10 cellular contexts compared by ENCODE assay signal in genomic region chr1:109877776-109878175, GRCh38. TPM values are rescaled to one million over a fixed set of nuclear protein-coding genes. Genes with fewer than 3 reads are reported as not detected.
DNase-seq lines count a peak whose midpoint lies in the region; ATAC-seq and TF ChIP-seq lines count a peak whose summit lies in the region.
"Had no signal": no experiment of that assay in that cellular context is flagged by ENCODE, and none has a peak within 500 bp of the region (broad histone marks: within the 10 kb centered on the region; RNA-seq: fewer than 3 reads in every experiment).

No MANE protein-coding gene starts in this region.

- no peaks in the 10 kb centered on the region for H3K36me3 Mint-ChIP-seq in nephron (ENCODE audit: low read depth)
- no peaks in the 10 kb centered on the region for H3K36me3 Mint-ChIP-seq in activated T-helper 17 cell treated with anti-CD3 and anti-CD28 coated beads, Interleukin-2, amount 50 U/mL, for 72 hours (ENCODE audit: low read depth)

- 47 to 49% methylated on average over 3 of the region's 3 CpGs for WGBS in tibial nerve, 2 donors

- no peaks in the 10 kb centered on the region for H3K27me3 Mint-ChIP-seq in nephron (ENCODE audit: low read depth)
- H3K27me3 Mint-ChIP-seq in activated T-helper 17 cell treated with anti-CD3 and anti-CD28 coated beads, Interleukin-2, amount 50 U/mL, for 72 hours = no peaks in the 10 kb centered on the region

- no peaks in the 10 kb centered on the region for H3K79me2 ChIP-seq in MM.1S (ENCODE audit: low read length)

- no peak for TF ChIP-seq POLR2A in tibial nerve (IDR thresholded peaks at IDR 0.05)

- peaks cover 70% of the 10 kb centered on the region for H3K4me1 Mint-ChIP-seq in nephron
- peaks cover 26% of the 10 kb centered on the region for H3K4me1 Mint-ChIP-seq in activated T-helper 17 cell treated with anti-CD3 and anti-CD28 coated beads, Interleukin-2, amount 50 U/mL, for 72 hours

- H4K20me1 ChIP-seq in MM.1S (ENCODE audit: insufficient read depth, low read length) = no peaks in the 10 kb centered on the region

- CTCF ChIA-PET in RWPE1 (lab: Yijun Ruan, JAX) = interaction anchor here (0.7 kb wide), 1 partner anchor 101 kb away, joined by 4 read pairs; no protein-coding TSS in a partner anchor

- no peak for ATAC-seq in activated T-helper 17 cell treated with anti-CD3 and anti-CD28 coated beads, Interleukin-2, amount 50 U/mL, for 72 hours (replicated peaks)
- ATAC-seq: activated CD4-positive, CD25-positive, alpha-beta regulatory T cell treated with anti-CD3 and anti-CD28 coated beads, Interleukin-2, amount 50 U/mL, for 24 hours had no signal

- H3K27ac Mint-ChIP-seq in nephron = peak overlapping the region; percentile 79 to 90 (median 85)
- H3K27ac Mint-ChIP-seq in activated T-helper 17 cell treated with anti-CD3 and anti-CD28 coated beads, Interleukin-2, amount 50 U/mL, for 72 hours = no peak overlapping the region

- no peak for TF ChIP-seq EP300 in tibial nerve (IDR thresholded peaks at IDR 0.05)

- H3K36me3 ChIP-seq in tibial nerve (no peaks in the 10 kb centered on the region), MM.1S (replicated peaks; ENCODE audit: insufficient read depth, low read length) (no peaks in the 10 kb centered on the region)

- H3K4me2 ChIP-seq in MM.1S (ENCODE audit: low read depth, low read length) = no peak overlapping the region

- H3K4me3 Mint-ChIP-seq in nephron = peak overlapping the region in 1 of 3 experiments; percentile 36
- H3K4me3 Mint-ChIP-seq in activated T-helper 17 cell treated with anti-CD3 and anti-CD28 coated beads, Interleukin-2, amount 50 U/mL, for 72 hours = no peak overlapping the region

- no peaks in the 10 kb centered on the region for H3K9me3 Mint-ChIP-seq in nephron
- peaks cover 3% of the 10 kb centered on the region for H3K9me3 Mint-ChIP-seq in activated T-helper 17 cell treated with anti-CD3 and anti-CD28 coated beads, Interleukin-2, amount 50 U/mL, for 72 hours

- no peaks in the 10 kb centered on the region for H3K27me3 ChIP-seq in tibial nerve
- H3K27me3 ChIP-seq in MM.1S (replicated peaks; ENCODE audit: insufficient read depth, low read length) = no peaks in the 10 kb centered on the region

- H3K4me1 ChIP-seq in tibial nerve = peaks cover 0 to 89% (median 28%) of the 10 kb centered on the region in 4 donors
- no peaks in the 10 kb centered on the region for H3K4me1 ChIP-seq in MM.1S (ENCODE audit: low read length)

- no peak overlapping the region for H3K9ac ChIP-seq in MM.1S (ENCODE audit: low read length)

- POLR2A ChIA-PET in RWPE1 (lab: Yijun Ruan, JAX; ENCODE audit: low non-redundant PET) = no interaction called here

- H3K4me3 ChIP-seq in coronary artery = peak overlapping the region; percentile 50
- H3K4me3 ChIP-seq in tibial nerve = peak overlapping the region in 2 of 4 donors; percentile 5 to 14
- H3K4me3 ChIP-seq in MM.1S (ENCODE audit: low read length) = no peak overlapping the region

- no peaks in the 10 kb centered on the region for H3F3A ChIP-seq in MM.1S (ENCODE audit: insufficient read depth, low read length)

- peak overlapping the region; percentile 85 for H3K27ac ChIP-seq in RWPE1
- H3K27ac ChIP-seq in coronary artery = peak overlapping the region; percentile 89 to 94
- H3K27ac ChIP-seq in tibial nerve = peak overlapping the region; percentile 57 to 96 (median 81)
- no peak overlapping the region for H3K27ac ChIP-seq in MM.1S (ENCODE audit: low read length)

- DNase-seq in RWPE1 (ENCODE audit: low spot score) (no peak), coronary artery (ENCODE audit: low spot score) (no peak), tibial nerve (ENCODE audit: low spot score in 2 of 2) (no peak), MM.1S (no peak), HK-2 (ENCODE audit: unreplicated experiment) (no peak)
- DNase-seq: effector CD4-positive, alpha-beta T cell; NCI-H1092 treated with DMSO at 0.1 percent for 48 hours had no signal

- TF ChIP-seq CTCF in RWPE1 (conservative IDR thresholded peaks at IDR 0.05; ENCODE audit: low read depth) = no peak
- no peak for TF ChIP-seq CTCF in coronary artery (IDR thresholded peaks at IDR 0.05)
- TF ChIP-seq CTCF in nephron (IDR thresholded peaks at IDR 0.05; ENCODE audit: unreplicated experiment in 3 of 3) = no peak
- TF ChIP-seq CTCF in tibial nerve (IDR thresholded peaks at IDR 0.05) = peak in 1 of 5 experiments; percentile 8
- no peak for TF ChIP-seq CTCF in MM.1S (IDR thresholded peaks at IDR 0.05; ENCODE audit: low read length)

- H2AFZ ChIP-seq in MM.1S (ENCODE audit: low read length) = no peak overlapping the region

- H3K9me3 ChIP-seq in tibial nerve = no peaks in the 10 kb centered on the region
- no peaks in the 10 kb centered on the region for H3K9me3 ChIP-seq in MM.1S (replicated peaks; ENCODE audit: insufficient read depth, low read length)

- H3K9me2 ChIP-seq in MM.1S (replicated peaks; ENCODE audit: insufficient read depth, low read length) = no peaks in the 10 kb centered on the region

RNA-seq across cellular contexts. Expression of gene CSF1, which starts 32.9 kb away (rescaled TPM):
- 100 to 1,000 TPM in 2 of 4 donors, 10 to 100 TPM in 2; 66.8 to 124 (median 90.8) TPM for total RNA-seq in tibial nerve
- total RNA-seq in activated T-helper 17 cell treated with anti-CD3 and anti-CD28 coated beads, Interleukin-2, amount 50 U/mL, for 72 hours = 10 to 100 TPM; 46.8 to 95.4 TPM
